8 cellular contexts compared by ENCODE assay signal in genomic region chr2:213119061-213119809, GRCh38. TPM values are rescaled to one million over a fixed set of nuclear protein-coding genes. Genes with fewer than 3 reads are reported as not detected.
DNase-seq lines count a peak whose midpoint lies in the region; ATAC-seq and TF ChIP-seq lines count a peak whose summit lies in the region.

No MANE protein-coding gene starts in this region.

- peak; percentile 73 for ATAC-seq in GM19023 (IDR thresholded peaks at IDR 0.05; ENCODE audit: unreplicated experiment)
- peak; percentile 64 for ATAC-seq in HG03108 (IDR thresholded peaks at IDR 0.05; ENCODE audit: unreplicated experiment)
- ATAC-seq in lower lobe of right lung: peak; percentile 56 to 66

- no peaks in the 10 kb centered on the region for H3K36me3 ChIP-seq in lower lobe of right lung

- intact Hi-C loops in lower lobe of right lung (cut with DNase I): no loop called here

- DNase-seq in AG08396 (ENCODE audit: low spot score) (peak; percentile 41), lower lobe of right lung (no peak), inferior parietal cortex (ENCODE audit: extremely low spot score) (no peak), SIG-M5 treated with dmso at 0.1 percent for 504 hours (lab: John Stamatoyannopoulos, UW; ENCODE audit: unreplicated experiment) (no peak), NCI-H510A treated with DMSO at 0.1 percent for 48 hours (lab: John Stamatoyannopoulos, UW) (no peak)
- peak; percentile 1 to 15 for DNase-seq in activated CD4-positive, alpha-beta T cell treated with anti-CD3 and anti-CD28 coated beads, Interleukin-2, amount 50 U/mL, for 48 hours

- no peaks in the 10 kb centered on the region for H3K27me3 ChIP-seq in lower lobe of right lung (ENCODE audit: low read depth)

- no peak overlapping the region for H3K4me3 ChIP-seq in lower lobe of right lung

- TF ChIP-seq CTCF in lower lobe of right lung (IDR thresholded peaks at IDR 0.05): no peak

- no peak overlapping the region for H3K27ac ChIP-seq in lower lobe of right lung

- peaks cover 14% of the 10 kb centered on the region for H3K4me1 ChIP-seq in lower lobe of right lung

- H3K9me3 ChIP-seq in lower lobe of right lung: no peaks in the 10 kb centered on the region

RNA-seq across cellular contexts. Expression of gene IKZF2, which starts 32.2 kb away (rescaled TPM):
- 16.5 TPM for total RNA-seq in lower lobe of right lung

Comparison
In these comparisons a context has a peak if more than half of its experiments do, and no peak if none do; other contexts are left out.
1. DNase-seq: peak in AG08396 (single experiment) and activated CD4-positive, alpha-beta T cell treated with anti-CD3 and anti-CD28 coated beads, Interleukin-2, amount 50 U/mL, for 48 hours (2 of 2); none in lower lobe of right lung (single experiment), inferior parietal cortex (single experiment), SIG-M5 treated with dmso at 0.1 percent for 504 hours (single experiment) and NCI-H510A treated with DMSO at 0.1 percent for 48 hours (single experiment).
2. Peak in every context shown above with its lines, with median percentiles within 50 percentile points of each other: ATAC-seq.